In genomic region chr11:97965849-97966646, GRCh38 we compare ENCODE assay signal across 14 cellular contexts.
DNase-seq lines count a peak whose midpoint lies in the region; ATAC-seq and TF ChIP-seq lines count a peak whose summit lies in the region.
"Had no signal": no experiment of that assay in that cellular context is flagged by ENCODE, and none has a peak within 500 bp of the region (broad histone marks: within the 10 kb centered on the region; RNA-seq: fewer than 3 reads in every experiment).

No MANE protein-coding gene starts in this region.

- TF ChIP-seq CTCF in fibroblast of pulmonary artery (IDR thresholded peaks at IDR 0.05; ENCODE audit: low read length, missing control alignments): no peak
- no peak for TF ChIP-seq CTCF in stomach (IDR thresholded peaks at IDR 0.05)

- H3K27me3 ChIP-seq in skeletal muscle satellite cell (ENCODE audit: control insufficient read depth, insufficient read depth, low read length) (no peaks in the 10 kb centered on the region), stomach (no peaks in the 10 kb centered on the region)
- H3K27me3 ChIP-seq: body of pancreas had no signal

- H3K9me3 ChIP-seq in skeletal muscle satellite cell (replicated peaks; ENCODE audit: low read length) (no peaks in the 10 kb centered on the region), stomach (no peaks in the 10 kb centered on the region)
- H3K9me3 ChIP-seq: body of pancreas had no signal

- H3K36me3 ChIP-seq in skeletal muscle satellite cell (ENCODE audit: insufficient read depth, low read length): no peaks in the 10 kb centered on the region
- H3K36me3 ChIP-seq in stomach: no peaks in the 10 kb centered on the region
- H3K36me3 ChIP-seq: WERI-Rb-1 had no signal

- H3K4me2 ChIP-seq in skeletal muscle satellite cell (ENCODE audit: low read length): peak overlapping the region; percentile 47

- H3K4me3 ChIP-seq in fibroblast of pulmonary artery (replicated peaks; ENCODE audit: low read depth, low read length): no peak overlapping the region
- peak overlapping the region; percentile 1 for H3K4me3 ChIP-seq in skeletal muscle satellite cell (ENCODE audit: low read length)
- H3K4me3 ChIP-seq in stomach: no peak overlapping the region
- H3K4me3 ChIP-seq: body of pancreas, GM12878 had no signal

- ATAC-seq in SK-N-SH treated with all-trans-retinoic acid at 6 μM for 48 hours: peak; percentile 92
- ATAC-seq: body of pancreas, GM12878, Panc1 had no signal

- H3K4me1 ChIP-seq in skeletal muscle satellite cell (ENCODE audit: control insufficient read depth, insufficient read depth, low read length) (peaks cover 30% of the 10 kb centered on the region), stomach (no peaks in the 10 kb centered on the region)
- H3K4me1 ChIP-seq: body of pancreas had no signal

- no peak for TF ChIP-seq EP300 in stomach (IDR thresholded peaks at IDR 0.05)

- no peak for TF ChIP-seq POLR2A in stomach (IDR thresholded peaks at IDR 0.05)

- WGBS in stomach, 5 donors: 63 to 81% (median 76%) methylated on average over 1 of the region's 1 CpG

- no peak overlapping the region for H3K27ac ChIP-seq in stomach
- H3K27ac ChIP-seq: body of pancreas, WERI-Rb-1 had no signal

- H3K9ac ChIP-seq in skeletal muscle satellite cell (ENCODE audit: low read depth, low read length): peak overlapping the region; percentile 66

- DNase-seq in GM04504 (ENCODE audit: low read depth) (peak; percentile 62), fibroblast of pulmonary artery (ENCODE audit: low read depth) (peak; percentile 99), stomach (no peak), T-helper 2 cell (no peak), NCI-H82 treated with DMSO at 0.1 percent for 48 hours (lab: John Stamatoyannopoulos, UW; ENCODE audit: unreplicated experiment) (no peak)
- DNase-seq: activated T-cell treated with anti-CD3 and anti-CD28 coated beads, Interleukin-2, amount 50 U/mL, for 1 hour; body of pancreas; NCI-H2081 treated with DMSO at 0.1 percent for 48 hours; stimulated activated CD4-positive, alpha-beta T cell treated with anti-CD3 and anti-CD28 coated beads, Interleukin-15, amount 100 ng/mL, for 24 hours; WERI-Rb-1 had no signal

- intact Hi-C loops in stomach (cut with DNase I; ENCODE audit: low total_unique reads): no loop called here

TF ChIP-seq in SK-N-SH treated with all-trans-retinoic acid at 6 μM for 48 hours, 23 proteins besides CTCF, POLR2A, EP300 and RAD21:
- TF ChIP-seq TOX (CRISPR knock-in tag; IDR thresholded peaks at IDR 0.05; ENCODE audit: borderline replicate concordance) (no peak), ZFP30 (CRISPR knock-in tag; IDR thresholded peaks at IDR 0.05) (no peak), ISL1 (CRISPR knock-in tag; IDR thresholded peaks at IDR 0.05) (no peak), ZC3H10 (CRISPR knock-in tag; IDR thresholded peaks at IDR 0.05) (no peak), ZNF565 (CRISPR knock-in tag; conservative IDR thresholded peaks at IDR 0.05; ENCODE audit: low read depth) (no peak), PATZ1 (CRISPR knock-in tag; IDR thresholded peaks at IDR 0.05; ENCODE audit: borderline replicate concordance) (no peak), OSR1 (CRISPR knock-in tag; IDR thresholded peaks at IDR 0.05) (no peak), ARNTL (CRISPR knock-in tag; IDR thresholded peaks at IDR 0.05; ENCODE audit: borderline replicate concordance, low read depth) (no peak), ESRRG (CRISPR knock-in tag; IDR thresholded peaks at IDR 0.05) (no peak), RARB (CRISPR knock-in tag; IDR thresholded peaks at IDR 0.05) (no peak), ZNF8 (CRISPR knock-in tag; IDR thresholded peaks at IDR 0.05) (no peak), ZFP3 (CRISPR knock-in tag; IDR thresholded peaks at IDR 0.05) (no peak), BACH2 (CRISPR knock-in tag; IDR thresholded peaks at IDR 0.05; ENCODE audit: borderline replicate concordance) (no peak), CSDC2 (CRISPR knock-in tag; IDR thresholded peaks at IDR 0.05) (no peak), POU6F1 (CRISPR knock-in tag; IDR thresholded peaks at IDR 0.05; ENCODE audit: borderline replicate concordance, low read depth) (no peak)

Comparison
In these comparisons a context has a peak if more than half of its experiments do, and no peak if none do; other contexts are left out.
1. DNase-seq: peak in GM04504 (single experiment) and fibroblast of pulmonary artery (single experiment); none in stomach (single experiment), T-helper 2 cell (0 of 5) and NCI-H82 treated with DMSO at 0.1 percent for 48 hours (single experiment).